8 cellular contexts compared by ENCODE assay signal in the genomic region with DNA sequence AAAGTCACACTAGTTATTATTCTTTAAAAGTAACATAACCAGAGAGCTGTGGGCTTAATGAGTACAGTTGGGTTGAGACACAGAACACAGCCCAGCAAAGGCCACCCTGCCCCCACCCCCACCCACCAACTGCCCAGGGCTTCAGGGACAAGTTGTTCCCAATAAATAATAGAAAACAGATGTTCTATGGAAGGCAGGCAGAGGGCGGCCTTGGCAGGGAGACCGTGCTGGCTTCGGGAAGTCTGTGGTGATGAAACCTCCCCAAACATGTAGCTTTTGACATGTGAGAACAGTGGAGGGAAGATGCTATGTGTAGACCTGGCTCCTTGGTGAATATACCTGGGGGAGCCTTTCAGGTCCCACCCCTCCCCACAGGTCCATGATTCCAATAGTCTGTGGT. TPM values are rescaled to one million over a fixed set of nuclear protein-coding genes. Genes with fewer than 3 reads are reported as not detected.
DNase-seq lines count a peak whose midpoint lies in the region; ATAC-seq and TF ChIP-seq lines count a peak whose summit lies in the region.

No MANE protein-coding gene starts in this region.

- ATAC-seq in GM18867 (IDR thresholded peaks at IDR 0.05; ENCODE audit: unreplicated experiment) (no peak), HG02798 (IDR thresholded peaks at IDR 0.05; ENCODE audit: poor library complexity, unreplicated experiment) (no peak), HG03139 (IDR thresholded peaks at IDR 0.05; ENCODE audit: unreplicated experiment) (no peak), HG03175 (IDR thresholded peaks at IDR 0.05; ENCODE audit: unreplicated experiment) (no peak)

- H3K4me1 ChIP-seq in prostate gland (replicated peaks) = no peaks in the 10 kb centered on the region

- 2% methylated on average over 3 of the region's 3 CpGs for WGBS in prostate gland

- H3K4me3 ChIP-seq in prostate gland = no peak overlapping the region

- intact Hi-C loops in prostate gland (cut with DNase I) = loop anchor here (2.0 kb wide), 1 partner anchor 26 kb away; no protein-coding TSS in a partner anchor

- DNase-seq in Daoy (ENCODE audit: low read depth) (peak; percentile 41), fibroblast of the conjunctiva (ENCODE audit: low read depth) (peak; percentile 94), prostate gland (ENCODE audit: low spot score) (peak; percentile 87)

- peak; percentile 74 for TF ChIP-seq CTCF in VCaP (conservative IDR thresholded peaks at IDR 0.05)
- TF ChIP-seq CTCF in prostate gland (IDR thresholded peaks at IDR 0.05) = peak in 3 of 4 experiments; percentile 31 to 56 (median 33)

- H3K27ac ChIP-seq in VCaP (peak overlapping the region; percentile 74), prostate gland (peak overlapping the region; percentile 50 to 75)

- H3K36me3 ChIP-seq in prostate gland = no peaks in the 10 kb centered on the region

- no peaks in the 10 kb centered on the region for H3K9me3 ChIP-seq in prostate gland

- no peak for TF ChIP-seq POLR2A in prostate gland (IDR thresholded peaks at IDR 0.05)

- H3K27me3 ChIP-seq in prostate gland (replicated peaks; ENCODE audit: insufficient read depth) = no peaks in the 10 kb centered on the region

RNA-seq across cellular contexts. Expression of a gene that starts 10.0 kb away (rescaled TPM):
- total RNA-seq in Daoy (2014; rRNA removed; shearing (Covaris generic)) = 8.1 and 11.6 TPM in 2 replicates
- total RNA-seq in prostate gland = 1 to 10 TPM; 3.1 to 6.9 TPM

RNA-seq across cellular contexts. Expression of a gene that starts 39.6 kb away (rescaled TPM):
- total RNA-seq in Daoy (2014; rRNA removed; shearing (Covaris generic)) = 101 and 108 TPM in 2 replicates
- total RNA-seq in prostate gland = 10 to 100 TPM; 19.9 to 37.6 TPM

Comparison
In these comparisons a context has a peak if more than half of its experiments do, and no peak if none do; other contexts are left out.
1. DNase-seq: peak in every context shown above with its lines; median percentile 94 in fibroblast of the conjunctiva; 87 in prostate gland; 41 in Daoy.